ENCODE assay signal across 1 cellular context in the genomic region with DNA sequence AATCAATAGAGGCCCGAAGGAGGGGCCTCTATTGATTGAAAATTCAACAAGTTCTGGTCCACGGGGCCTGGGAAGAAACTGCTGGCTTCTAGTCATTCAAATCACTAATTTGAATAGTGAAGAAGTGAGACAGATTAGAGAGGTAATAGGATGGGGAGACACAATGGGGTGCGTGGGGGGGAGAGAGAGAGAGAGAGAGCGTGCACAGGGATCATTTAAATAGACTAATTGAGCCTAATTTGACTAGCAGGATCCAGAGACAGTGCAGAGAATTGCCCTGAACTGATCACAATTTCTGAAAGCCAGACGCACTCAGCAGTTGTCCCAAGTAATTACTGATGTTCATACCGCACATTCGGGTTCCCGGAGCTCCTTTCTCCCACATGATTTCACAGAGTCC.
TF ChIP-seq lines count a peak whose summit lies in the region.

No MANE protein-coding gene starts in this region.

TF ChIP-seq in SK-N-SH treated with all-trans-retinoic acid at 6 μM for 48 hours, 23 proteins besides CTCF, POLR2A, EP300 and RAD21 (continued from another document):
- TF ChIP-seq, protein P1, sequence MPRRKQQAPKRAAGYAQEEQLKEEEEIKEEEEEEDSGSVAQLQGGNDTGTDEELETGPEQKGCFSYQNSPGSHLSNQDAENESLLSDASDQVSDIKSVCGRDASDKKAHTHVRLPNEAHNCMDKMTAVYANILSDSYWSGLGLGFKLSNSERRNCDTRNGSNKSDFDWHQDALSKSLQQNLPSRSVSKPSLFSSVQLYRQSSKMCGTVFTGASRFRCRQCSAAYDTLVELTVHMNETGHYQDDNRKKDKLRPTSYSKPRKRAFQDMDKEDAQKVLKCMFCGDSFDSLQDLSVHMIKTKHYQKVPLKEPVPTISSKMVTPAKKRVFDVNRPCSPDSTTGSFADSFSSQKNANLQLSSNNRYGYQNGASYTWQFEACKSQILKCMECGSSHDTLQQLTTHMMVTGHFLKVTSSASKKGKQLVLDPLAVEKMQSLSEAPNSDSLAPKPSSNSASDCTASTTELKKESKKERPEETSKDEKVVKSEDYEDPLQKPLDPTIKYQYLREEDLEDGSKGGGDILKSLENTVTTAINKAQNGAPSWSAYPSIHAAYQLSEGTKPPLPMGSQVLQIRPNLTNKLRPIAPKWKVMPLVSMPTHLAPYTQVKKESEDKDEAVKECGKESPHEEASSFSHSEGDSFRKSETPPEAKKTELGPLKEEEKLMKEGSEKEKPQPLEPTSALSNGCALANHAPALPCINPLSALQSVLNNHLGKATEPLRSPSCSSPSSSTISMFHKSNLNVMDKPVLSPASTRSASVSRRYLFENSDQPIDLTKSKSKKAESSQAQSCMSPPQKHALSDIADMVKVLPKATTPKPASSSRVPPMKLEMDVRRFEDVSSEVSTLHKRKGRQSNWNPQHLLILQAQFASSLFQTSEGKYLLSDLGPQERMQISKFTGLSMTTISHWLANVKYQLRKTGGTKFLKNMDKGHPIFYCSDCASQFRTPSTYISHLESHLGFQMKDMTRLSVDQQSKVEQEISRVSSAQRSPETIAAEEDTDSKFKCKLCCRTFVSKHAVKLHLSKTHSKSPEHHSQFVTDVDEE (CRISPR knock-in tag; IDR thresholded peaks at IDR 0.05), result no peak
- TF ChIP-seq, protein P2, sequence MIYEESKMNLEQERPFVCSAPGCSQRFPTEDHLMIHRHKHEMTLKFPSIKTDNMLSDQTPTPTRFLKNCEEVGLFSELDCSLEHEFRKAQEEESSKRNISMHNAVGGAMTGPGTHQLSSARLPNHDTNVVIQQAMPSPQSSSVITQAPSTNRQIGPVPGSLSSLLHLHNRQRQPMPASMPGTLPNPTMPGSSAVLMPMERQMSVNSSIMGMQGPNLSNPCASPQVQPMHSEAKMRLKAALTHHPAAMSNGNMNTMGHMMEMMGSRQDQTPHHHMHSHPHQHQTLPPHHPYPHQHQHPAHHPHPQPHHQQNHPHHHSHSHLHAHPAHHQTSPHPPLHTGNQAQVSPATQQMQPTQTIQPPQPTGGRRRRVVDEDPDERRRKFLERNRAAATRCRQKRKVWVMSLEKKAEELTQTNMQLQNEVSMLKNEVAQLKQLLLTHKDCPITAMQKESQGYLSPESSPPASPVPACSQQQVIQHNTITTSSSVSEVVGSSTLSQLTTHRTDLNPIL (CRISPR knock-in tag; IDR thresholded peaks at IDR 0.05; ENCODE audit: low read depth), result no peak
